ENCODE assay signal across 1 cellular context in genomic region chrY:13295021-13295420, GRCh38.
TF ChIP-seq lines count a peak whose summit lies in the region.

No MANE protein-coding gene starts in this region.

TF ChIP-seq in GM23338, 12 proteins besides CTCF, POLR2A, EP300 and RAD21 (continued from another document):
- TF ChIP-seq ZNF462 (CRISPR knock-in tag; IDR thresholded peaks at IDR 0.05) (no peak), NANOG (IDR thresholded peaks at IDR 0.05; ENCODE audit: borderline replicate concordance) (no peak), EZH2phosphoT487 (IDR thresholded peaks at IDR 0.05; ENCODE audit: unreplicated experiment) (no peak), POLR2AphosphoS5 (IDR thresholded peaks at IDR 0.05; ENCODE audit: low read depth) (no peak)
